Comparison of ENCODE assay signal across 25 cellular contexts in the genomic region with DNA sequence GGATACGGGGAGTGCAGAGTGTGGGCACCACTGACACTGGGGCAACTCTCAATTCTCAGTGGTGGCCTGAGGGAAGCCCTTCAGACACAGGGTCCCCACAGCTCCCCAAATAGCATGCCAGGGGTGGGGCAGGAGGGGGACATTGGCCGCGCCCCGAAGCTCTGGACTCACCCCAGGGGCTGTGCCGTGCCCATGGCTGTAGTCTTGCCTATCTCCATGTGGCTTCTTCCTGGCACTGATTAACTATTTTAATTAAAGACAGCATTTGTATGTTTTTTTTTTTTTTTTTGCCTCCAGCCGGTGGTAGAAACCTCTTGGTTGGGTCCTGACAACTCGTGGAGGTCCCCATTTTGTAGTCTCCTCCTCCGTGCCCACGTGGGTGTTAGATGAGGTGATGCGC. TPM values are rescaled to one million over a fixed set of nuclear protein-coding genes. Genes with fewer than 3 reads are reported as not detected.
DNase-seq lines count a peak whose midpoint lies in the region; ATAC-seq and TF ChIP-seq lines count a peak whose summit lies in the region.
"Had no signal": no experiment of that assay in that cellular context is flagged by ENCODE, and none has a peak within 500 bp of the region (broad histone marks: within the 10 kb centered on the region; RNA-seq: fewer than 3 reads in every experiment).

No MANE protein-coding gene starts in this region.

- intact Hi-C loops in CD8-positive, alpha-beta T cell (cut with DNase I, micrococcal nuclease) = no loop called here
- intact Hi-C loops in naive thymus-derived CD4-positive, alpha-beta T cell (cut with micrococcal nuclease) = no loop called here
- intact Hi-C loops in testis (cut with DNase I; ENCODE audit: low total_unique reads) = no loop called here

- no peaks in the 10 kb centered on the region for H3K27me3 ChIP-seq in CD8-positive, alpha-beta T cell (ENCODE audit: insufficient read depth, low read length)
- H3K27me3 ChIP-seq in naive thymus-derived CD4-positive, alpha-beta T cell (ENCODE audit: control insufficient read depth in 2 of 2, insufficient read depth in 2 of 2, low read length in 2 of 2) = no peaks in the 10 kb centered on the region
- H3K27me3 ChIP-seq in testis = no peaks in the 10 kb centered on the region
- H3K27me3 ChIP-seq: ascending aorta, gastroesophageal sphincter, hepatocyte, upper lobe of left lung had no signal

- H3K4me3 ChIP-seq in CD8-positive, alpha-beta T cell (ENCODE audit: low read depth, low read length) = no peak overlapping the region
- H3K4me3 ChIP-seq in naive thymus-derived CD4-positive, alpha-beta T cell (ENCODE audit: low read length) = no peak overlapping the region
- H3K4me3 ChIP-seq in testis = no peak overlapping the region
- H3K4me3 ChIP-seq: ascending aorta, gastroesophageal sphincter, hepatocyte, PC-9, upper lobe of left lung had no signal

- H3K27ac ChIP-seq in CD8-positive, alpha-beta T cell (ENCODE audit: low read depth, low read length) = no peak overlapping the region
- no peak overlapping the region for H3K27ac ChIP-seq in naive thymus-derived CD4-positive, alpha-beta T cell (ENCODE audit: low read depth, low read length)
- no peak overlapping the region for H3K27ac ChIP-seq in testis
- H3K27ac ChIP-seq: ascending aorta, gastroesophageal sphincter, hepatocyte, PC-9, WERI-Rb-1 had no signal

- CTCF ChIA-PET in CD8-positive, alpha-beta T cell (lab: Charles Lee) = interaction anchor here (0.6 to 1.5 kb wide), 2 partner anchors 61 to 313 kb away, joined by 3 to 4 read pairs; no protein-coding TSS in a partner anchor
- CTCF ChIA-PET in naive thymus-derived CD4-positive, alpha-beta T cell (lab: Charles Lee) = no interaction called here

- TF ChIP-seq POLR2A in testis (IDR thresholded peaks at IDR 0.05) = no peak

- H3K36me3 ChIP-seq in CD8-positive, alpha-beta T cell (ENCODE audit: insufficient read depth, low read length) = no peaks in the 10 kb centered on the region
- peaks cover 0 to 2% (median 0%) of the 10 kb centered on the region in 3 experiments for H3K36me3 ChIP-seq in naive thymus-derived CD4-positive, alpha-beta T cell (ENCODE audit: control insufficient read depth in 2 of 3, insufficient read depth in 3 of 3, low read length in 3 of 3)
- no peaks in the 10 kb centered on the region for H3K36me3 ChIP-seq in testis (ENCODE audit: low read depth, missing control alignments)
- H3K36me3 ChIP-seq: ascending aorta, gastroesophageal sphincter, upper lobe of left lung had no signal

- ATAC-seq in CD8-positive, alpha-beta T cell = no peak
- ATAC-seq in naive thymus-derived CD4-positive, alpha-beta T cell = no peak
- ATAC-seq in stimulated activated naive B cell treated with anti-CD40 and anti-IgM and Interleukin-4, amounts not matched to agents 10 μg/mL and 1 μg/mL and 100 μg/mL, for 72 hours (replicated peaks) = no peak
- ATAC-seq in GM18873 (IDR thresholded peaks at IDR 0.05; ENCODE audit: low FRiP score, unreplicated experiment) = no peak
- ATAC-seq in HG02870 (IDR thresholded peaks at IDR 0.05; ENCODE audit: unreplicated experiment) = no peak
- ATAC-seq: gastroesophageal sphincter had no signal

- peak overlapping the region; percentile 75 for H3K27ac Mint-ChIP-seq in CD8-positive, alpha-beta T cell
- peak overlapping the region; percentile 25 for H3K27ac Mint-ChIP-seq in activated naive CD8-positive, alpha-beta T cell treated with anti-CD3 and anti-CD28 coated beads for 36 hours
- H3K27ac Mint-ChIP-seq in naive thymus-derived CD4-positive, alpha-beta T cell = peak overlapping the region in 7 of 9 donors; percentile 12 to 88 (median 78)
- peak overlapping the region; percentile 82 for H3K27ac Mint-ChIP-seq in stimulated activated naive B cell treated with anti-CD40 and anti-IgM and Interleukin-4, amounts not matched to agents 10 μg/mL and 1 μg/mL and 100 μg/mL, for 72 hours

- no peaks in the 10 kb centered on the region for H3K9me3 ChIP-seq in CD8-positive, alpha-beta T cell (ENCODE audit: low read length)
- H3K9me3 ChIP-seq in naive thymus-derived CD4-positive, alpha-beta T cell (ENCODE audit: control insufficient read depth in 2 of 3, low read length in 3 of 3) = no peaks in the 10 kb centered on the region
- no peaks in the 10 kb centered on the region for H3K9me3 ChIP-seq in testis
- H3K9me3 ChIP-seq: ascending aorta, gastroesophageal sphincter, upper lobe of left lung had no signal

- 96% methylated on average over 10 of the region's 10 CpGs for WGBS in testis, 2 donors

- no peak for DNase-seq in CD8-positive, alpha-beta T cell
- no peak for DNase-seq in activated naive CD8-positive, alpha-beta T cell treated with anti-CD3 and anti-CD28 coated beads for 36 hours
- no peak for DNase-seq in naive thymus-derived CD4-positive, alpha-beta T cell
- no peak for DNase-seq in stimulated activated naive B cell treated with anti-CD40 and anti-IgM and Interleukin-4, amounts not matched to agents 10 μg/mL and 1 μg/mL and 100 μg/mL, for 72 hours
- no peak for DNase-seq in testis
- DNase-seq: activated CD4-positive, alpha-beta T cell treated with anti-CD3 and anti-CD28 coated beads, Interleukin-2, amount 10 ng/mL, durations not matched to agents 24 days and 14 days; cortex of kidney; DMS53; H7; KBM-7; MM.1S; NCI-H2029; NCI-H526; NK-92 treated with Interleukin-12 subunit alpha and Interleukin-12 subunit beta, amount 100 ng/mL, for 24 hours; PC-9; Right ventricle myocardium superior; WERI-Rb-1 had no signal

- H3K4me3 Mint-ChIP-seq in CD8-positive, alpha-beta T cell = no peak overlapping the region
- no peak overlapping the region for H3K4me3 Mint-ChIP-seq in activated naive CD8-positive, alpha-beta T cell treated with anti-CD3 and anti-CD28 coated beads for 36 hours
- H3K4me3 Mint-ChIP-seq in naive thymus-derived CD4-positive, alpha-beta T cell = peak overlapping the region in 1 of 10 donors; percentile 48
- no peak overlapping the region for H3K4me3 Mint-ChIP-seq in stimulated activated naive B cell treated with anti-CD40 and anti-IgM and Interleukin-4, amounts not matched to agents 10 μg/mL and 1 μg/mL and 100 μg/mL, for 72 hours
- H3K4me3 Mint-ChIP-seq: activated CD4-positive, alpha-beta T cell treated with anti-CD3 and anti-CD28 coated beads, Interleukin-2, amount 10 ng/mL, durations not matched to agents 24 days and 14 days; T-helper 2 cell treated with Interferon-gamma antibody and Interleukin-4, amounts not matched to agents 5 μg/mL and 100 μg/mL, for 36 hours had no signal

- no peaks in the 10 kb centered on the region for H3K27me3 Mint-ChIP-seq in CD8-positive, alpha-beta T cell (ENCODE audit: low read depth)
- no peaks in the 10 kb centered on the region for H3K27me3 Mint-ChIP-seq in activated naive CD8-positive, alpha-beta T cell treated with anti-CD3 and anti-CD28 coated beads for 36 hours
- H3K27me3 Mint-ChIP-seq in naive thymus-derived CD4-positive, alpha-beta T cell = no peaks in the 10 kb centered on the region
- H3K27me3 Mint-ChIP-seq in stimulated activated naive B cell treated with anti-CD40 and anti-IgM and Interleukin-4, amounts not matched to agents 10 μg/mL and 1 μg/mL and 100 μg/mL, for 72 hours = no peaks in the 10 kb centered on the region
- H3K27me3 Mint-ChIP-seq: activated CD4-positive, alpha-beta T cell treated with anti-CD3 and anti-CD28 coated beads, Interleukin-2, amount 10 ng/mL, durations not matched to agents 24 days and 14 days; activated naive CD4-positive, alpha-beta T cell treated with anti-CD3 and anti-CD28 coated beads, Interleukin-2, amount 50 U/mL, for 24 hours had no signal

- H3K36me3 Mint-ChIP-seq in CD8-positive, alpha-beta T cell = peaks cover 29% of the 10 kb centered on the region
- H3K36me3 Mint-ChIP-seq in activated naive CD8-positive, alpha-beta T cell treated with anti-CD3 and anti-CD28 coated beads for 36 hours = peaks cover 12% of the 10 kb centered on the region
- peaks cover 0 to 9% (median 0%) of the 10 kb centered on the region in 5 donors for H3K36me3 Mint-ChIP-seq in naive thymus-derived CD4-positive, alpha-beta T cell
- peaks cover 29% of the 10 kb centered on the region in 2 donors for H3K36me3 Mint-ChIP-seq in stimulated activated naive B cell treated with anti-CD40 and anti-IgM and Interleukin-4, amounts not matched to agents 10 μg/mL and 1 μg/mL and 100 μg/mL, for 72 hours

- peaks cover 90% of the 10 kb centered on the region for H3K4me1 Mint-ChIP-seq in CD8-positive, alpha-beta T cell (ENCODE audit: low read depth)
- peaks cover 65% of the 10 kb centered on the region for H3K4me1 Mint-ChIP-seq in activated naive CD8-positive, alpha-beta T cell treated with anti-CD3 and anti-CD28 coated beads for 36 hours
- peaks cover 29 to 100% (median 85%) of the 10 kb centered on the region in 7 donors for H3K4me1 Mint-ChIP-seq in naive thymus-derived CD4-positive, alpha-beta T cell
- peaks cover 51 to 94% of the 10 kb centered on the region in 2 donors for H3K4me1 Mint-ChIP-seq in stimulated activated naive B cell treated with anti-CD40 and anti-IgM and Interleukin-4, amounts not matched to agents 10 μg/mL and 1 μg/mL and 100 μg/mL, for 72 hours

- TF ChIP-seq CTCF in CD8-positive, alpha-beta T cell (IDR thresholded peaks at IDR 0.05) = no peak
- no peak for TF ChIP-seq CTCF in testis (IDR thresholded peaks at IDR 0.05)

- H3K4me1 ChIP-seq in CD8-positive, alpha-beta T cell (ENCODE audit: insufficient read depth, low read length) = peaks cover 59% of the 10 kb centered on the region
- H3K4me1 ChIP-seq in naive thymus-derived CD4-positive, alpha-beta T cell (ENCODE audit: control insufficient read depth in 2 of 2, insufficient read depth in 2 of 2, low read length in 2 of 2) = peaks cover 38 to 48% of the 10 kb centered on the region in 2 donors
- H3K4me1 ChIP-seq in testis = peaks cover 2% of the 10 kb centered on the region

- POLR2A ChIA-PET in CD8-positive, alpha-beta T cell (lab: Charles Lee) = no interaction called here
- POLR2A ChIA-PET in naive thymus-derived CD4-positive, alpha-beta T cell (lab: Charles Lee) = interaction anchor here (0.6 to 0.9 kb wide), 2 partner anchors 22 to 31 kb away, joined by 5 read pairs; no protein-coding TSS in a partner anchor

- H3K9me3 Mint-ChIP-seq in CD8-positive, alpha-beta T cell = no peaks in the 10 kb centered on the region
- H3K9me3 Mint-ChIP-seq in activated naive CD8-positive, alpha-beta T cell treated with anti-CD3 and anti-CD28 coated beads for 36 hours = no peaks in the 10 kb centered on the region
- H3K9me3 Mint-ChIP-seq in naive thymus-derived CD4-positive, alpha-beta T cell = no peaks in the 10 kb centered on the region
- H3K9me3 Mint-ChIP-seq in stimulated activated naive B cell treated with anti-CD40 and anti-IgM and Interleukin-4, amounts not matched to agents 10 μg/mL and 1 μg/mL and 100 μg/mL, for 72 hours = no peaks in the 10 kb centered on the region
- H3K9me3 Mint-ChIP-seq: activated CD4-positive, alpha-beta T cell treated with anti-CD3 and anti-CD28 coated beads, Interleukin-2, amount 10 ng/mL, durations not matched to agents 24 days and 14 days; activated naive CD4-positive, alpha-beta T cell treated with anti-CD3 and anti-CD28 coated beads, Interleukin-2, amount 50 U/mL, for 24 hours; T-helper 2 cell treated with Interferon-gamma antibody and Interleukin-4, amounts not matched to agents 5 μg/mL and 100 μg/mL, for 36 hours had no signal

RNA-seq across cellular contexts. Expression of gene GATAD2A, which starts 23.3 kb away (rescaled TPM):
- 100 to 1,000 TPM; 135 to 142 TPM for total RNA-seq in CD8-positive, alpha-beta T cell
- total RNA-seq in activated naive CD8-positive, alpha-beta T cell treated with anti-CD3 and anti-CD28 coated beads for 36 hours = 100 to 1,000 TPM; 196 to 202 TPM
- 100 to 1,000 TPM in 4 of 5 experiments, 10 to 100 TPM in 1; 97.9 to 123 (median 116) TPM for total RNA-seq in naive thymus-derived CD4-positive, alpha-beta T cell
- polyA plus RNA-seq in naive thymus-derived CD4-positive, alpha-beta T cell = 10 to 100 TPM; 11.3 to 25.7 TPM
- total RNA-seq in testis = 100 to 1,000 TPM; 163 to 197 TPM
- polyA plus RNA-seq in testis (ENCODE audit: insufficient read depth, low read depth, low replicate concordance) = 109 TPM

Comparison
In these comparisons a context has a peak if more than half of its experiments do, and no peak if none do; other contexts are left out.
1. H3K27ac Mint-ChIP-seq: peak in every context shown above with its lines; median percentile 82 in stimulated activated naive B cell treated with anti-CD40 and anti-IgM and Interleukin-4, amounts not matched to agents 10 μg/mL and 1 μg/mL and 100 μg/mL, for 72 hours; 78 in naive thymus-derived CD4-positive, alpha-beta T cell; 75 in CD8-positive, alpha-beta T cell; 25 in activated naive CD8-positive, alpha-beta T cell treated with anti-CD3 and anti-CD28 coated beads for 36 hours.